Comparison of ENCODE assay signal across 26 cellular contexts in the genomic region with DNA sequence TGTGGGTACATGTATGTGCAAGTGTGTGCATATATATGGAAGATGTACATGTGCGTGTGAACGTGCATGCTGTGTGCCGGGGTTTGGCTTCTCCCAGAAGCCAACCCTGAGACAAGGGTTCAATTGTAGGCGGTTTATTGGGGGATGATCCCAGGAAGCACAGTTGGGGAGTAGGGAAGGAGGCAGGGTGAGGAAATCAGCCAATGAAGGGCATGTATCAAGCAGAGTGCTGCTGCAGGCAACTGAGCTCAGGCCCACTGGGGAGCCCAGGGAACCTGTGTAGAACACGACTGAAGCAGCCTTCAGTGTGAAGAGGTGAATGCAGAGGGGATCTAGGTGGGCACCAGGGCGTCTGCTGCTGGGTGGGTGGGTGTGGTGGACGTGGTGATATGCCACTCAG. TPM values are rescaled to one million over a fixed set of nuclear protein-coding genes. Genes with fewer than 3 reads are reported as not detected.
A peak's percentile ranks its signal among the peaks of the same experiment; 100 is the strongest.
DNase-seq lines count a peak whose midpoint lies in the region; ATAC-seq and TF ChIP-seq lines count a peak whose summit lies in the region.
"Had no signal": no experiment of that assay in that cellular context is flagged by ENCODE, and none has a peak within 500 bp of the region (broad histone marks: within the 10 kb centered on the region; RNA-seq: fewer than 3 reads in every experiment).

No MANE protein-coding gene starts in this region.

- ATAC-seq in lower lobe of right lung: no peak
- no peak for ATAC-seq in stimulated activated memory B cell treated with anti-CD40 and anti-IgM and Interleukin-4, amounts not matched to agents 10 μg/mL and 1 μg/mL and 100 μg/mL, for 72 hours
- ATAC-seq: A549, PC-3, SK-N-SH treated with all-trans-retinoic acid at 6 μM for 48 hours had no signal

- no peak overlapping the region for H3K4me3 ChIP-seq in BLaER1 treated with 17β-estradiol and CSF1 and Interleukin-3, amounts not matched to agents 10 nM and 100 nM
- no peak overlapping the region for H3K4me3 ChIP-seq in lower lobe of right lung
- H3K4me3 ChIP-seq: A549, SJCRH30 had no signal

- intact Hi-C loops in lower lobe of right lung (cut with DNase I): no loop called here

- H4K20me1 ChIP-seq in BLaER1 treated with 17β-estradiol and CSF1 and Interleukin-3, amounts not matched to agents 10 nM and 100 nM: no peaks in the 10 kb centered on the region

- no peak for TF ChIP-seq CTCF in lower lobe of right lung (IDR thresholded peaks at IDR 0.05)

- H3K27ac ChIP-seq in BLaER1 treated with 17β-estradiol and CSF1 and Interleukin-3, amounts not matched to agents 10 nM and 100 nM: peak overlapping the region in 1 of 11 experiments; percentile 91; a peak in 3 of 22 replicates
- no peak overlapping the region for H3K27ac ChIP-seq in lower lobe of right lung
- H3K27ac ChIP-seq: A549, SJCRH30 had no signal

- peak overlapping the region in 2 of 3 donors; percentile 22 to 79 for H3K27ac Mint-ChIP-seq in IgD-negative memory B cell
- H3K27ac Mint-ChIP-seq in stimulated activated memory B cell treated with anti-CD40 and anti-IgM and Interleukin-4, amounts not matched to agents 10 μg/mL and 1 μg/mL and 100 μg/mL, for 72 hours: peak overlapping the region; percentile 96

- H3K4me1 Mint-ChIP-seq in IgD-negative memory B cell: peaks cover 27 to 42% (median 35%) of the 10 kb centered on the region in 3 donors
- H3K4me1 Mint-ChIP-seq in stimulated activated memory B cell treated with anti-CD40 and anti-IgM and Interleukin-4, amounts not matched to agents 10 μg/mL and 1 μg/mL and 100 μg/mL, for 72 hours: peaks cover 58% of the 10 kb centered on the region

- H3K4me3 Mint-ChIP-seq in IgD-negative memory B cell: peak overlapping the region in 3 of 4 donors; percentile 3 to 77 (median 22)
- H3K4me3 Mint-ChIP-seq in stimulated activated memory B cell treated with anti-CD40 and anti-IgM and Interleukin-4, amounts not matched to agents 10 μg/mL and 1 μg/mL and 100 μg/mL, for 72 hours: no peak overlapping the region
- H3K4me3 Mint-ChIP-seq: CD14-positive monocyte; CD8-positive, alpha-beta memory T cell had no signal

- no peaks in the 10 kb centered on the region for H3K9me3 ChIP-seq in BLaER1 treated with 17β-estradiol and CSF1 and Interleukin-3, amounts not matched to agents 10 nM and 100 nM (replicated peaks in 1 of 11)
- H3K9me3 ChIP-seq in lower lobe of right lung: no peaks in the 10 kb centered on the region
- H3K9me3 ChIP-seq: A549, SJCRH30 had no signal

- no peaks in the 10 kb centered on the region for H3K27me3 ChIP-seq in BLaER1 treated with 17β-estradiol and CSF1 and Interleukin-3, amounts not matched to agents 10 nM and 100 nM
- peaks cover 8% of the 10 kb centered on the region for H3K27me3 ChIP-seq in lower lobe of right lung (ENCODE audit: low read depth)

- in situ Hi-C loops in KBM-7 (cut with MboI; ENCODE audit: low pct_unique_long_range_greater_than_20kb, low sequenced_read_pairs): no loop called here

- peak overlapping the region in 9 of 11 experiments; percentile 16 to 100 (median 97); a peak in 14 of 22 replicates for H3K4me2 ChIP-seq in BLaER1 treated with 17β-estradiol and CSF1 and Interleukin-3, amounts not matched to agents 10 nM and 100 nM
- H3K4me2 ChIP-seq: A549 had no signal

- DNase-seq in lower lobe of right lung: peak; percentile 24
- no peak for DNase-seq in COLO668 (lab: John Stamatoyannopoulos, UW; ENCODE audit: unreplicated experiment)
- DNase-seq in NCI-H2081 treated with DMSO at 0.1 percent for 48 hours (lab: John Stamatoyannopoulos, UW): no peak
- DNase-seq in KBM-7: no peak
- DNase-seq: AML-193; Calu3; CD8-positive, alpha-beta memory T cell; DMS153; DND-41; H7; NCI-H1092; NCI-H1436 treated with DMSO at 0.1 percent for 48 hours; NCI-H187 treated with DMSO at 0.1 percent for 48 hours; NCI-H2107; NCI-H446; NCI-H524 treated with DMSO at 0.1 percent for 48 hours; NCI-H82; NK-92 treated with Interleukin-12 subunit alpha and Interleukin-12 subunit beta, amount 100 ng/mL, for 24 hours; PC-3; SJCRH30 had no signal

- no peak overlapping the region for H3K9ac ChIP-seq in BLaER1 treated with 17β-estradiol and CSF1 and Interleukin-3, amounts not matched to agents 10 nM and 100 nM

- no peaks in the 10 kb centered on the region for H3K27me3 Mint-ChIP-seq in IgD-negative memory B cell
- H3K27me3 Mint-ChIP-seq in stimulated activated memory B cell treated with anti-CD40 and anti-IgM and Interleukin-4, amounts not matched to agents 10 μg/mL and 1 μg/mL and 100 μg/mL, for 72 hours: no peaks in the 10 kb centered on the region

- H3K9me3 Mint-ChIP-seq in IgD-negative memory B cell: no peaks in the 10 kb centered on the region
- no peaks in the 10 kb centered on the region for H3K9me3 Mint-ChIP-seq in stimulated activated memory B cell treated with anti-CD40 and anti-IgM and Interleukin-4, amounts not matched to agents 10 μg/mL and 1 μg/mL and 100 μg/mL, for 72 hours
- H3K9me3 Mint-ChIP-seq: CD14-positive monocyte; CD8-positive, alpha-beta memory T cell had no signal

- no peaks in the 10 kb centered on the region for H3K36me3 ChIP-seq in BLaER1 treated with 17β-estradiol and CSF1 and Interleukin-3, amounts not matched to agents 10 nM and 100 nM
- H3K36me3 ChIP-seq in lower lobe of right lung: no peaks in the 10 kb centered on the region
- H3K36me3 ChIP-seq: SJCRH30 had no signal

- peaks cover 42 to 94% (median 89%) of the 10 kb centered on the region in 10 experiments for H3K4me1 ChIP-seq in BLaER1 treated with 17β-estradiol and CSF1 and Interleukin-3, amounts not matched to agents 10 nM and 100 nM
- peaks cover 24% of the 10 kb centered on the region for H3K4me1 ChIP-seq in lower lobe of right lung
- H3K4me1 ChIP-seq: A549 had no signal

- H3K36me3 Mint-ChIP-seq in IgD-negative memory B cell: no peaks in the 10 kb centered on the region
- no peaks in the 10 kb centered on the region for H3K36me3 Mint-ChIP-seq in stimulated activated memory B cell treated with anti-CD40 and anti-IgM and Interleukin-4, amounts not matched to agents 10 μg/mL and 1 μg/mL and 100 μg/mL, for 72 hours
- H3K36me3 Mint-ChIP-seq: CD14-positive monocyte; CD8-positive, alpha-beta memory T cell had no signal

RNA-seq across cellular contexts. Expression of gene SYNDIG1L, which starts 21.6 kb away (rescaled TPM):
- not detected for polyA plus RNA-seq in IgD-negative memory B cell
- total RNA-seq in lower lobe of right lung: 1.6 TPM
- total RNA-seq: Calu3; CD8-positive, alpha-beta memory T cell; PC-3; SJCRH30 had no signal
- polyA plus RNA-seq: A549; CD14-positive monocyte; CD8-positive, alpha-beta memory T cell had no signal

RNA-seq across cellular contexts. Expression of gene VRTN, which starts 56.2 kb away (rescaled TPM):
- polyA plus RNA-seq in IgD-negative memory B cell: not detected
- total RNA-seq in lower lobe of right lung: not detected
- total RNA-seq: Calu3; CD8-positive, alpha-beta memory T cell; PC-3; SJCRH30 had no signal
- polyA plus RNA-seq: A549; CD14-positive monocyte; CD8-positive, alpha-beta memory T cell had no signal
